In genomic region chr2:201258666-201258999, GRCh38 we compare ENCODE assay signal across 1 cellular context.
TF ChIP-seq lines count a peak whose summit lies in the region.

No MANE protein-coding gene starts in this region.

TF ChIP-seq in K562, 482 proteins besides CTCF, POLR2A, EP300 and RAD21 (continued from another document and continues in another):
- TF ChIP-seq ZNF398 (CRISPR knock-in tag; IDR thresholded peaks at IDR 0.05) (no peak), TBL1XR1 (IDR thresholded peaks at IDR 0.05; ENCODE audit: low read length in 2 of 2) (peak in 1 of 2 experiments; percentile 45; a peak in 1 of 4 replicates), DPF2 (IDR thresholded peaks at IDR 0.05) (0 out of 2 replicates have a peak, but pooled peaks have one; percentile 20), ZNF407 (IDR thresholded peaks at IDR 0.05; ENCODE audit: low read depth) (no peak), ZNF277 (CRISPR knock-in tag; IDR thresholded peaks at IDR 0.05; ENCODE audit: borderline replicate concordance) (no peak), FOXA1 (IDR thresholded peaks at IDR 0.05; ENCODE audit: borderline replicate concordance) (no peak), E2F6 (IDR thresholded peaks at IDR 0.05; ENCODE audit: borderline replicate concordance in 1 of 2, extremely low read depth in 1 of 2, insufficient read depth in 1 of 2, insufficient read length in 1 of 2, low read depth in 1 of 2, low read length in 1 of 2, poor library complexity in 1 of 2, severe bottlenecking in 1 of 2) (no peak), ETV5 (CRISPR knock-in tag; IDR thresholded peaks at IDR 0.05; ENCODE audit: low read depth) (no peak), KLF1 (tag; IDR thresholded peaks at IDR 0.05) (no peak), ZNF274 (IDR thresholded peaks at IDR 0.05; ENCODE audit: borderline replicate concordance, low read depth, low read length) (no peak), COPS2 (conservative IDR thresholded peaks at IDR 0.05) (no peak), NCOR1 (IDR thresholded peaks at IDR 0.05) (peak; percentile 38; the same call in 1 of the 2 replicates), EP400 (IDR thresholded peaks at IDR 0.05) (0 out of 2 replicates have a peak, but pooled peaks have one; percentile 2), ZNF384 (IDR thresholded peaks at IDR 0.05; ENCODE audit: low read depth, low read length) (peak; percentile 78; the same call in 1 of the 2 replicates), PHF20 (IDR thresholded peaks at IDR 0.05; ENCODE audit: partially characterized antibody) (no peak), MAFF (IDR thresholded peaks at IDR 0.05; ENCODE audit: low read length) (no peak), EGR1 (conservative IDR thresholded peaks at IDR 0.05) (peak; percentile 41), HOXB6 (CRISPR knock-in tag; IDR thresholded peaks at IDR 0.05; ENCODE audit: borderline replicate concordance) (no peak), KHSRP (IDR thresholded peaks at IDR 0.05) (no peak), ZBTB17 (CRISPR knock-in tag; IDR thresholded peaks at IDR 0.05) (no peak), LARP7 (IDR thresholded peaks at IDR 0.05) (no peak), RBM34 (IDR thresholded peaks at IDR 0.05; ENCODE audit: borderline replicate concordance, insufficient read depth, low read length) (no peak), ZNF184 (CRISPR knock-in tag; IDR thresholded peaks at IDR 0.05) (no peak), RBM14 (IDR thresholded peaks at IDR 0.05; ENCODE audit: borderline replicate concordance, insufficient read depth, low read depth, low read length) (no peak), ARNT (IDR thresholded peaks at IDR 0.05) (no peak), PBX2 (CRISPR knock-in tag; IDR thresholded peaks at IDR 0.05; ENCODE audit: low read depth) (no peak), PBX2 (tag; conservative IDR thresholded peaks at IDR 0.05; ENCODE audit: low read depth) (no peak), NCOA2 (IDR thresholded peaks at IDR 0.05; ENCODE audit: partially characterized antibody in 2 of 2) (peak in 1 of 2 experiments; percentile 31), KDM2B (CRISPR knock-in tag; IDR thresholded peaks at IDR 0.05) (no peak), CHD4 (IDR thresholded peaks at IDR 0.05; ENCODE audit: insufficient read depth, insufficient replicate concordance, low read depth, low read length, poor library complexity, severe bottlenecking) (no peak), NRF1 (conservative IDR thresholded peaks at IDR 0.05 in 1 of 2, IDR thresholded peaks at IDR 0.05 in 1 of 2) (no peak; a peak in 1 of 4 replicates), MAZ (CRISPR knock-in tag; conservative IDR thresholded peaks at IDR 0.05 in 1 of 2, IDR thresholded peaks at IDR 0.05 in 1 of 2) (no peak; a peak in 1 of 4 replicates), KLF6 (CRISPR knock-in tag; IDR thresholded peaks at IDR 0.05; ENCODE audit: borderline replicate concordance) (no peak), LCOR (CRISPR knock-in tag; IDR thresholded peaks at IDR 0.05) (no peak), ZC3H8 (IDR thresholded peaks at IDR 0.05) (no peak), ZNF444 (CRISPR knock-in tag; IDR thresholded peaks at IDR 0.05) (no peak), RHOXF2B (CRISPR knock-in tag; conservative IDR thresholded peaks at IDR 0.05) (no peak), MAFG (tag; conservative IDR thresholded peaks at IDR 0.05) (0 out of 2 replicates have a peak, but pooled peaks have one; percentile 17), POLR3G (IDR thresholded peaks at IDR 0.05; ENCODE audit: extremely low read depth, insufficient read length, insufficient replicate concordance) (no peak)
- TF ChIP-seq, protein P1, sequence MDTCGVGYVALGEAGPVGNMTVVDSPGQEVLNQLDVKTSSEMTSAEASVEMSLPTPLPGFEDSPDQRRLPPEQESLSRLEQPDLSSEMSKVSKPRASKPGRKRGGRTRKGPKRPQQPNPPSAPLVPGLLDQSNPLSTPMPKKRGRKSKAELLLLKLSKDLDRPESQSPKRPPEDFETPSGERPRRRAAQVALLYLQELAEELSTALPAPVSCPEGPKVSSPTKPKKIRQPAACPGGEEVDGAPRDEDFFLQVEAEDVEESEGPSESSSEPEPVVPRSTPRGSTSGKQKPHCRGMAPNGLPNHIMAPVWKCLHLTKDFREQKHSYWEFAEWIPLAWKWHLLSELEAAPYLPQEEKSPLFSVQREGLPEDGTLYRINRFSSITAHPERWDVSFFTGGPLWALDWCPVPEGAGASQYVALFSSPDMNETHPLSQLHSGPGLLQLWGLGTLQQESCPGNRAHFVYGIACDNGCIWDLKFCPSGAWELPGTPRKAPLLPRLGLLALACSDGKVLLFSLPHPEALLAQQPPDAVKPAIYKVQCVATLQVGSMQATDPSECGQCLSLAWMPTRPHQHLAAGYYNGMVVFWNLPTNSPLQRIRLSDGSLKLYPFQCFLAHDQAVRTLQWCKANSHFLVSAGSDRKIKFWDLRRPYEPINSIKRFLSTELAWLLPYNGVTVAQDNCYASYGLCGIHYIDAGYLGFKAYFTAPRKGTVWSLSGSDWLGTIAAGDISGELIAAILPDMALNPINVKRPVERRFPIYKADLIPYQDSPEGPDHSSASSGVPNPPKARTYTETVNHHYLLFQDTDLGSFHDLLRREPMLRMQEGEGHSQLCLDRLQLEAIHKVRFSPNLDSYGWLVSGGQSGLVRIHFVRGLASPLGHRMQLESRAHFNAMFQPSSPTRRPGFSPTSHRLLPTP (IDR thresholded peaks at IDR 0.05; ENCODE audit: borderline replicate concordance, extremely low read depth, insufficient read length) = no peak
- TF ChIP-seq, protein P2, sequence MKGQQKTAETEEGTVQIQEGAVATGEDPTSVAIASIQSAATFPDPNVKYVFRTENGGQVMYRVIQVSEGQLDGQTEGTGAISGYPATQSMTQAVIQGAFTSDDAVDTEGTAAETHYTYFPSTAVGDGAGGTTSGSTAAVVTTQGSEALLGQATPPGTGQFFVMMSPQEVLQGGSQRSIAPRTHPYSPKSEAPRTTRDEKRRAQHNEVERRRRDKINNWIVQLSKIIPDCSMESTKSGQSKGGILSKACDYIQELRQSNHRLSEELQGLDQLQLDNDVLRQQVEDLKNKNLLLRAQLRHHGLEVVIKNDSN (CRISPR knock-in tag; IDR thresholded peaks at IDR 0.05) = no peak
